In the genomic region with DNA sequence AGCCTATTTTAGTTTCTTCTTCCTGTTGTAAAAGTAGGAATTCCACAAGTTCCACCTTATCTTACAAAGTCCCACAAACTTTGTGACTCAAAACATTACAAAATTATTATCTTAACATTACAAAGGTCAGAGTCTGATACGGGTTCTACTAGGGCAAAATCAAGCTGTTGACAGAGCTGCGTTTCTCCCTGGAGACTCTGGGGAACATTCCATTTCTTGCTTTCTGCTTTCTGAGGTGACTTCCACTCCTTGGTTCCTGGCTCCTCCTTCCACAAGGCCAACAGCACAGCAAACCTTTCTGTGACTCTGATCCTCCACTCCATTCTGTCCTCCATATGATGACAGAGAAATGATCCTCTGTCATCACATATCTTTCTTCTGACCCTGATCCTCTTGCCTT, we compare ENCODE assay signal across 2 cellular contexts.
TF ChIP-seq lines count a peak whose summit lies in the region.

No MANE protein-coding gene starts in this region.

TF ChIP-seq in WTC11, 78 proteins besides CTCF, POLR2A, EP300 and RAD21:
- TF ChIP-seq SOX15 (CRISPR knock-in tag; IDR thresholded peaks at IDR 0.05) = no peak
- TF ChIP-seq, protein P1, sequence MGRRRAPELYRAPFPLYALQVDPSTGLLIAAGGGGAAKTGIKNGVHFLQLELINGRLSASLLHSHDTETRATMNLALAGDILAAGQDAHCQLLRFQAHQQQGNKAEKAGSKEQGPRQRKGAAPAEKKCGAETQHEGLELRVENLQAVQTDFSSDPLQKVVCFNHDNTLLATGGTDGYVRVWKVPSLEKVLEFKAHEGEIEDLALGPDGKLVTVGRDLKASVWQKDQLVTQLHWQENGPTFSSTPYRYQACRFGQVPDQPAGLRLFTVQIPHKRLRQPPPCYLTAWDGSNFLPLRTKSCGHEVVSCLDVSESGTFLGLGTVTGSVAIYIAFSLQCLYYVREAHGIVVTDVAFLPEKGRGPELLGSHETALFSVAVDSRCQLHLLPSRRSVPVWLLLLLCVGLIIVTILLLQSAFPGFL (CRISPR knock-in tag; IDR thresholded peaks at IDR 0.05; ENCODE audit: borderline replicate concordance) = no peak
- no peak for TF ChIP-seq FOXJ3 (CRISPR knock-in tag; IDR thresholded peaks at IDR 0.05; ENCODE audit: borderline replicate concordance)
- TF ChIP-seq PRRX2 (CRISPR knock-in tag; IDR thresholded peaks at IDR 0.05) = no peak
- TF ChIP-seq SMAD4 (CRISPR knock-in tag; IDR thresholded peaks at IDR 0.05) = no peak
- no peak for TF ChIP-seq RORB (CRISPR knock-in tag; IDR thresholded peaks at IDR 0.05)
- TF ChIP-seq, protein P2, sequence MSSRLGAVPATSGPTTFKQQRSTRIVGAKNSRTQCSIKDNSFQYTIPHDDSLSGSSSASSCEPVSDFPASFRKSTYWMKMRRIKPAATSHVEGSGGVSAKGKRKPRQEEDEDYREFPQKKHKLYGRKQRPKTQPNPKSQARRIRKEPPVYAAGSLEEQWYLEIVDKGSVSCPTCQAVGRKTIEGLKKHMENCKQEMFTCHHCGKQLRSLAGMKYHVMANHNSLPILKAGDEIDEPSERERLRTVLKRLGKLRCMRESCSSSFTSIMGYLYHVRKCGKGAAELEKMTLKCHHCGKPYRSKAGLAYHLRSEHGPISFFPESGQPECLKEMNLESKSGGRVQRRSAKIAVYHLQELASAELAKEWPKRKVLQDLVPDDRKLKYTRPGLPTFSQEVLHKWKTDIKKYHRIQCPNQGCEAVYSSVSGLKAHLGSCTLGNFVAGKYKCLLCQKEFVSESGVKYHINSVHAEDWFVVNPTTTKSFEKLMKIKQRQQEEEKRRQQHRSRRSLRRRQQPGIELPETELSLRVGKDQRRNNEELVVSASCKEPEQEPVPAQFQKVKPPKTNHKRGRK (CRISPR knock-in tag; IDR thresholded peaks at IDR 0.05; ENCODE audit: borderline replicate concordance) = no peak
- TF ChIP-seq ZNF121 (CRISPR knock-in tag; IDR thresholded peaks at IDR 0.05) = no peak
- no peak for TF ChIP-seq CREM (CRISPR knock-in tag; IDR thresholded peaks at IDR 0.05)
- TF ChIP-seq NFE2L1 (CRISPR knock-in tag; IDR thresholded peaks at IDR 0.05) = no peak
- no peak for TF ChIP-seq ZNF671 (CRISPR knock-in tag; IDR thresholded peaks at IDR 0.05)
- TF ChIP-seq TEAD1 (CRISPR knock-in tag; IDR thresholded peaks at IDR 0.05) = no peak

TF ChIP-seq in H1, 55 proteins besides CTCF, POLR2A, EP300 and RAD21:
- TF ChIP-seq PHF8 (conservative IDR thresholded peaks at IDR 0.05; ENCODE audit: low read depth, low read length) (no peak), GABPA (IDR thresholded peaks at IDR 0.05; ENCODE audit: borderline replicate concordance, insufficient read depth, low read length) (no peak), CEBPB (IDR thresholded peaks at IDR 0.05; ENCODE audit: low read depth, low read length) (no peak), ZNF274 (IDR thresholded peaks at IDR 0.05; ENCODE audit: borderline replicate concordance, extremely low read depth, low read length) (no peak), SIN3A (conservative IDR thresholded peaks at IDR 0.05 in 1 of 2, IDR thresholded peaks at IDR 0.05 in 1 of 2; ENCODE audit: low read depth in 1 of 2, low read length in 2 of 2) (no peak), POLR2AphosphoS5 (IDR thresholded peaks at IDR 0.05; ENCODE audit: low read depth, low read length) (no peak), CTBP2 (IDR thresholded peaks at IDR 0.05; ENCODE audit: borderline replicate concordance, insufficient read depth, insufficient read length, low read length) (no peak), SP1 (IDR thresholded peaks at IDR 0.05; ENCODE audit: low read depth, low read length) (no peak), JUND (IDR thresholded peaks at IDR 0.05; ENCODE audit: low read length) (no peak), NRF1 (IDR thresholded peaks at IDR 0.05; ENCODE audit: low read depth, low read length) (no peak), MAFK (IDR thresholded peaks at IDR 0.05; ENCODE audit: low read depth, low read length) (no peak), NANOG (IDR thresholded peaks at IDR 0.05; ENCODE audit: insufficient read depth, low read depth, low read length, poor library complexity, severe bottlenecking) (no peak), SRF (IDR thresholded peaks at IDR 0.05; ENCODE audit: low read depth, low read length) (no peak)
- TF ChIP-seq, protein P3, sequence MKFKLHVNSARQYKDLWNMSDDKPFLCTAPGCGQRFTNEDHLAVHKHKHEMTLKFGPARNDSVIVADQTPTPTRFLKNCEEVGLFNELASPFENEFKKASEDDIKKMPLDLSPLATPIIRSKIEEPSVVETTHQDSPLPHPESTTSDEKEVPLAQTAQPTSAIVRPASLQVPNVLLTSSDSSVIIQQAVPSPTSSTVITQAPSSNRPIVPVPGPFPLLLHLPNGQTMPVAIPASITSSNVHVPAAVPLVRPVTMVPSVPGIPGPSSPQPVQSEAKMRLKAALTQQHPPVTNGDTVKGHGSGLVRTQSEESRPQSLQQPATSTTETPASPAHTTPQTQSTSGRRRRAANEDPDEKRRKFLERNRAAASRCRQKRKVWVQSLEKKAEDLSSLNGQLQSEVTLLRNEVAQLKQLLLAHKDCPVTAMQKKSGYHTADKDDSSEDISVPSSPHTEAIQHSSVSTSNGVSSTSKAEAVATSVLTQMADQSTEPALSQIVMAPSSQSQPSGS (IDR thresholded peaks at IDR 0.05; ENCODE audit: low read length) = no peak
